27 cellular contexts compared by ENCODE assay signal in the genomic region with DNA sequence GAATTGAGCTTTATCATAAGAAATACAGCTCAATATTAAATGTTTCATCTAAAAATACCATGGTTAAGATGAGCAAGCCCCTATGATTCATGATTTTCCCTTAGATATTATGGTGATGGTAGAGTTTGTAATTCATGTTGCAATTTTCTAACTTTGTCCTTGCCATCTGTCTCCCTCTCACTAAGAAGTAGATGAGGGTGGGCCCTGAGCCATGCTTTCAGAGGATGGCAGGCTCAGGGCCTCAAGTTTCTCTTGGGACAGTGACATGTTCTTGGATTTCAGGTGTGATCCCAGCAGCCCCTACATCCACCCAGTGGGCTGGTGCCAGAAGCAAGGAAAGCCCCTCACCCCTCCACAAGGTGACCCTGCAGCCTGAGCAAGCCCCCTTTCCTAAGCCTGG. TPM values are rescaled to one million over a fixed set of nuclear protein-coding genes. Genes with fewer than 3 reads are reported as not detected.
A peak's percentile ranks its signal among the peaks of the same experiment; 100 is the strongest.
DNase-seq lines count a peak whose midpoint lies in the region; ATAC-seq and TF ChIP-seq lines count a peak whose summit lies in the region.
"Had no signal": no experiment of that assay in that cellular context is flagged by ENCODE, and none has a peak within 500 bp of the region (broad histone marks: within the 10 kb centered on the region; RNA-seq: fewer than 3 reads in every experiment).

No MANE protein-coding gene starts in this region.

- no peaks in the 10 kb centered on the region for H3K9me3 Mint-ChIP-seq in CD14-positive monocyte
- H3K9me3 Mint-ChIP-seq: activated naive CD4-positive, alpha-beta T cell treated with anti-CD3 and anti-CD28 coated beads for 36 hours; activated T-helper 1 cell treated with anti-CD3 and anti-CD28 coated beads, Interleukin-12 subunit alpha, Interleukin-12 subunit beta, Interleukin-2, Interleukin-4 antibody, amounts not matched to agents 30 ng/mL and 10 ng/mL and 1 ng/mL, durations not matched to agents 14 hours and 24 hours and 36 hours; effector memory CD8-positive, alpha-beta T cell; nephron had no signal

- H3K4me3 Mint-ChIP-seq in CD14-positive monocyte: no peak overlapping the region
- H3K4me3 Mint-ChIP-seq: activated naive CD4-positive, alpha-beta T cell treated with anti-CD3 and anti-CD28 coated beads for 36 hours; activated T-helper 1 cell treated with anti-CD3 and anti-CD28 coated beads, Interleukin-12 subunit alpha, Interleukin-12 subunit beta, Interleukin-2, Interleukin-4 antibody, amounts not matched to agents 30 ng/mL and 10 ng/mL and 1 ng/mL, durations not matched to agents 14 hours and 24 hours and 36 hours; CD4-positive, CD25-positive, alpha-beta regulatory T cell; effector memory CD8-positive, alpha-beta T cell; nephron had no signal

- no peak overlapping the region for H3K27ac ChIP-seq in heart left ventricle
- H3K27ac ChIP-seq: breast epithelium, colonic mucosa had no signal

- H3K36me3 ChIP-seq in heart left ventricle: peaks cover 0 to 17% (median 0%) of the 10 kb centered on the region in 9 donors
- H3K36me3 ChIP-seq: breast epithelium, colonic mucosa had no signal

- peaks cover 6 to 8% of the 10 kb centered on the region in 2 donors for H3K36me3 Mint-ChIP-seq in CD14-positive monocyte

- H3K27ac Mint-ChIP-seq in CD14-positive monocyte: no peak overlapping the region
- H3K27ac Mint-ChIP-seq: activated naive CD4-positive, alpha-beta T cell treated with anti-CD3 and anti-CD28 coated beads for 36 hours; activated T-helper 1 cell treated with anti-CD3 and anti-CD28 coated beads, Interleukin-12 subunit alpha, Interleukin-12 subunit beta, Interleukin-2, Interleukin-4 antibody, amounts not matched to agents 30 ng/mL and 10 ng/mL and 1 ng/mL, durations not matched to agents 14 hours and 24 hours and 36 hours; effector memory CD8-positive, alpha-beta T cell; nephron had no signal

- H3K4me1 ChIP-seq in heart left ventricle: peaks cover 0 to 4% (median 0%) of the 10 kb centered on the region in 12 donors
- H3K4me1 ChIP-seq: breast epithelium, colonic mucosa had no signal

- DNase-seq in ELR (ENCODE audit: low read depth) (peak; percentile 64), RKO (ENCODE audit: low spot score) (peak; percentile 45), fibroblast of the aortic adventitia (ENCODE audit: low read depth) (peak; percentile 41), stromal cell of bone marrow (ENCODE audit: low read depth) (peak; percentile 43), heart left ventricle (no peak), CD14-positive monocyte (ENCODE audit: low spot score) (no peak)
- DNase-seq: activated CD4-positive, alpha-beta T cell treated with anti-CD3 and anti-CD28 coated beads, Interleukin-2, amount 50 U/mL, for 4 hours; activated naive CD4-positive, alpha-beta T cell treated with anti-CD3 and anti-CD28 coated beads for 36 hours; CD4-positive, CD25-positive, alpha-beta regulatory T cell; colonic mucosa; effector memory CD8-positive, alpha-beta T cell; left ventricle myocardium superior; NCI-H1417; NCI-H2081; NCI-H2227 treated with DMSO at 0.1 percent for 48 hours; NCI-H526 treated with DMSO at 0.1 percent for 48 hours; retina; SIG-M5; stimulated activated CD4-positive, alpha-beta T cell treated with anti-CD3 and anti-CD28 coated beads, Interleukin-1b, Interleukin-23, amount 100 ng/mL, for 48 hours; stimulated activated CD8-positive, alpha-beta memory T cell treated with anti-CD3 and anti-CD28 coated beads, Interleukin-4, amount 100 ng/mL, for 48 hours had no signal

- peaks cover 0 to 4% (median 0%) of the 10 kb centered on the region in 3 donors for H3K27me3 Mint-ChIP-seq in CD14-positive monocyte (ENCODE audit: low read depth in 3 of 3)
- H3K27me3 Mint-ChIP-seq: CD4-positive, CD25-positive, alpha-beta regulatory T cell; effector memory CD8-positive, alpha-beta T cell had no signal

- no peak overlapping the region for H3K4me3 ChIP-seq in fibroblast of the aortic adventitia (ENCODE audit: low read depth, low read length)
- no peak overlapping the region for H3K4me3 ChIP-seq in heart left ventricle
- H3K4me3 ChIP-seq: breast epithelium, colonic mucosa, smooth muscle cell had no signal

- H3K27me3 ChIP-seq in heart left ventricle: no peaks in the 10 kb centered on the region
- H3K27me3 ChIP-seq: breast epithelium, colonic mucosa had no signal

- peaks cover 9% of the 10 kb centered on the region for H3K4me1 Mint-ChIP-seq in CD14-positive monocyte
- H3K4me1 Mint-ChIP-seq: nephron had no signal

- TF ChIP-seq POLR2A in heart left ventricle (IDR thresholded peaks at IDR 0.05): no peak

- TF ChIP-seq CTCF in fibroblast of the aortic adventitia (IDR thresholded peaks at IDR 0.05; ENCODE audit: insufficient read depth, low read length): no peak
- TF ChIP-seq CTCF in heart left ventricle (IDR thresholded peaks at IDR 0.05): no peak
- TF ChIP-seq CTCF in CD14-positive monocyte (IDR thresholded peaks at IDR 0.05): no peak

- intact Hi-C loops in heart left ventricle (cut with DNase I): loop anchor here in 1 of 10 donors (10.0 kb wide), 1 partner anchor 542 kb away; no protein-coding TSS in a partner anchor
- intact Hi-C loops in CD14-positive monocyte (cut with micrococcal nuclease): loop anchor here (10.0 kb wide), 2 partner anchors 162 to 552 kb away; no protein-coding TSS in a partner anchor

- no peak for ATAC-seq in heart left ventricle
- ATAC-seq in HG03135 (IDR thresholded peaks at IDR 0.05; ENCODE audit: unreplicated experiment): no peak
- ATAC-seq: effector memory CD8-positive, alpha-beta T cell; esophagus mucosa; left ventricle myocardium superior had no signal

- H3K9me3 ChIP-seq in heart left ventricle: no peaks in the 10 kb centered on the region
- H3K9me3 ChIP-seq: breast epithelium, colonic mucosa had no signal

RNA-seq across cellular contexts. Expression of gene L3MBTL1, which starts 25.6 kb away (rescaled TPM):
- 8.9 and 13.4 TPM in 2 replicates for total RNA-seq in fibroblast of the aortic adventitia (ENCODE audit: low replicate concordance)
- 1 to 10 TPM; 2.4 to 6.9 (median 3.8) TPM for total RNA-seq in heart left ventricle
- 1 to 10 TPM; 1.3 to 5.1 TPM for polyA plus RNA-seq in heart left ventricle
- under 1 TPM; 0.31 to 0.36 TPM for polyA plus RNA-seq in CD14-positive monocyte

RNA-seq across cellular contexts. Expression of gene SGK2, which starts 25.8 kb away (rescaled TPM):
- total RNA-seq in fibroblast of the aortic adventitia (ENCODE audit: low replicate concordance) (0.09 TPM in 1 of 2 replicates, not detected in the other), heart left ventricle (1 to 10 TPM in 1 of 9 donors, under 1 TPM in 3, not detected in 5; 0.17 to 4.5 (median 0.54) TPM)
- polyA plus RNA-seq in heart left ventricle (under 1 TPM; 0.71 to 0.72 TPM), CD14-positive monocyte (not detected)
- total RNA-seq: activated T-helper 1 cell treated with anti-CD3 and anti-CD28 coated beads, Interleukin-12 subunit alpha, Interleukin-12 subunit beta, Interleukin-2, Interleukin-4 antibody, amounts not matched to agents 30 ng/mL and 10 ng/mL and 1 ng/mL, durations not matched to agents 14 hours and 24 hours and 36 hours; H1 had no signal
- polyA plus RNA-seq: CD4-positive, CD25-positive, alpha-beta regulatory T cell had no signal

RNA-seq across cellular contexts. Expression of gene IFT52, which starts 57.7 kb away (rescaled TPM):
- 37.5 and 55.8 TPM in 2 replicates for total RNA-seq in fibroblast of the aortic adventitia (ENCODE audit: low replicate concordance)
- 10 to 100 TPM in 2 of 9 donors, 1 to 10 TPM in 7; 4.2 to 15.5 (median 5.7) TPM for total RNA-seq in heart left ventricle
- 1 to 10 TPM; 4.8 to 6.3 TPM for polyA plus RNA-seq in heart left ventricle
- polyA plus RNA-seq in CD14-positive monocyte: 10 to 100 TPM; 24.1 to 28.1 TPM

Comparison
In these comparisons a context has a peak if more than half of its experiments do, and no peak if none do; other contexts are left out.
1. DNase-seq: peak in ELR (single experiment), RKO (single experiment), fibroblast of the aortic adventitia (single experiment) and stromal cell of bone marrow (single experiment); none in heart left ventricle (0 of 5) and CD14-positive monocyte (single experiment).